ENCODE assay signal across 20 cellular contexts in the genomic region with DNA sequence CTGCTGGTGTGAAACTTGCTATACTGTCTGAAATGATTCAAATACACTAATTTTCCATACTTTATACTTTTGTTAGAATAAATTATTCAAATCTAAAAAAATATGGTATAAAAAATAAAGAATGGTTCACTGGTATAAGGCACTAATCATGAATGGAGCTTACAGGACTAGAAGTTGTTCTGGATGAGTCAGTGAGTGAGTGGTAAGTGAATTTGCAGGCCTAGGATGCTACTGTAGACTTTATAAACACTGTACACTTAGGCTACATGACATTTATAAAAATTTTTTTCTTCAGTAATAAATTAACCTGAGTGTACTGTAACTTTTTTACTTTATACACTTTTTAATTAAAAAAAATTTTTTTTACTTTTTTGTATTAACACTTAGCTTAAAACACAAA.
DNase-seq lines count a peak whose midpoint lies in the region; ATAC-seq, FAIRE-seq and TF ChIP-seq lines count a peak whose summit lies in the region.
"Had no signal": no experiment of that assay in that cellular context is flagged by ENCODE, and none has a peak within 500 bp of the region (broad histone marks: within the 10 kb centered on the region; RNA-seq: fewer than 3 reads in every experiment).

No MANE protein-coding gene starts in this region.

- H3K27ac ChIP-seq in cardiac muscle cell: peak overlapping the region; percentile 68
- no peak overlapping the region for H3K27ac ChIP-seq in right atrium auricular region
- H3K27ac ChIP-seq in CD8-positive, alpha-beta T cell (ENCODE audit: low read depth, low read length): no peak overlapping the region
- H3K27ac ChIP-seq: 22Rv1, BLaER1 had no signal

- no peak overlapping the region for H3K4me3 ChIP-seq in cardiac muscle cell
- no peak overlapping the region for H3K4me3 ChIP-seq in right atrium auricular region
- H3K4me3 ChIP-seq in CD8-positive, alpha-beta T cell (ENCODE audit: low read depth, low read length): no peak overlapping the region
- H3K4me3 ChIP-seq: BLaER1, GM23338 had no signal

- no peak for ATAC-seq in CD8-positive, alpha-beta T cell
- ATAC-seq: GM23338 had no signal

- no peak for TF ChIP-seq CTCF in cardiac muscle cell (IDR thresholded peaks at IDR 0.05; ENCODE audit: low read depth, low read length)
- no peak for TF ChIP-seq CTCF in right atrium auricular region (IDR thresholded peaks at IDR 0.05)
- no peak for TF ChIP-seq CTCF in CD8-positive, alpha-beta T cell (IDR thresholded peaks at IDR 0.05)

- no peak overlapping the region for H3K4me3 Mint-ChIP-seq in CD8-positive, alpha-beta T cell
- H3K4me3 Mint-ChIP-seq: CD14-positive monocyte; CD4-positive, alpha-beta memory T cell; GM23338; IgD-negative memory B cell had no signal

- H3K9me3 ChIP-seq in cardiac muscle cell (ENCODE audit: low read depth) (no peaks in the 10 kb centered on the region), right atrium auricular region (no peaks in the 10 kb centered on the region)
- no peaks in the 10 kb centered on the region for H3K9me3 ChIP-seq in CD8-positive, alpha-beta T cell (ENCODE audit: low read length)
- H3K9me3 ChIP-seq: BLaER1 had no signal

- H3K27ac Mint-ChIP-seq in CD8-positive, alpha-beta T cell: no peak overlapping the region
- H3K27ac Mint-ChIP-seq: CD4-positive, alpha-beta memory T cell; GM23338; IgD-negative memory B cell had no signal

- H3K36me3 Mint-ChIP-seq in CD8-positive, alpha-beta T cell: peaks cover 80% of the 10 kb centered on the region

- H3K4me1 ChIP-seq in cardiac muscle cell (ENCODE audit: low read depth): peaks cover 9% of the 10 kb centered on the region
- no peaks in the 10 kb centered on the region for H3K4me1 ChIP-seq in right atrium auricular region
- no peaks in the 10 kb centered on the region for H3K4me1 ChIP-seq in CD8-positive, alpha-beta T cell (ENCODE audit: insufficient read depth, low read length)

- CTCF ChIA-PET in CD8-positive, alpha-beta T cell (lab: Charles Lee): no interaction called here

- H3K27me3 ChIP-seq in cardiac muscle cell (no peaks in the 10 kb centered on the region), right atrium auricular region (no peaks in the 10 kb centered on the region)
- no peaks in the 10 kb centered on the region for H3K27me3 ChIP-seq in CD8-positive, alpha-beta T cell (ENCODE audit: insufficient read depth, low read length)
- H3K27me3 ChIP-seq: BLaER1 had no signal

- FAIRE-seq in colon (lab: Jason Lieb, UNC): peak; percentile 61
- peak; percentile 58 for FAIRE-seq in islet of Langerhans (lab: Jason Lieb, UNC)
- FAIRE-seq in GM19239 (lab: Jason Lieb, UNC): no peak
- FAIRE-seq: GM12891, H54, HTR-8/SVneo had no signal

- no peaks in the 10 kb centered on the region for H3K9me3 Mint-ChIP-seq in CD8-positive, alpha-beta T cell
- H3K9me3 Mint-ChIP-seq: CD4-positive, alpha-beta memory T cell; GM23338 had no signal

- H3K4me1 Mint-ChIP-seq in CD8-positive, alpha-beta T cell (ENCODE audit: low read depth): no peaks in the 10 kb centered on the region
- H3K4me1 Mint-ChIP-seq: CD14-positive monocyte had no signal

- peaks cover 22% of the 10 kb centered on the region for H3K36me3 ChIP-seq in cardiac muscle cell
- peaks cover 28% of the 10 kb centered on the region for H3K36me3 ChIP-seq in right atrium auricular region
- peaks cover 6% of the 10 kb centered on the region for H3K36me3 ChIP-seq in CD8-positive, alpha-beta T cell (ENCODE audit: insufficient read depth, low read length)

- DNase-seq in cardiac muscle cell (ENCODE audit: low read depth in 1 of 2, low spot score in 1 of 2) (no peak), right atrium auricular region (ENCODE audit: low spot score) (no peak), OCI-M1 (lab: John Stamatoyannopoulos, UW) (no peak), GM19239 (ENCODE audit: insufficient read length, low spot score) (no peak)
- no peak for DNase-seq in CD8-positive, alpha-beta T cell
- DNase-seq: Calu3; CD4-positive, alpha-beta memory T cell; DMS79 treated with DMSO at 0.1 percent for 48 hours; HCEC 1CT; KBM-7 had no signal

- POLR2A ChIA-PET in CD8-positive, alpha-beta T cell (lab: Charles Lee): no interaction called here

- H3K27me3 Mint-ChIP-seq in CD8-positive, alpha-beta T cell (ENCODE audit: low read depth): no peaks in the 10 kb centered on the region
- H3K27me3 Mint-ChIP-seq: CD4-positive, alpha-beta memory T cell; IgD-negative memory B cell had no signal

- intact Hi-C loops in CD8-positive, alpha-beta T cell (cut with DNase I, micrococcal nuclease): no loop called here
